Comparison of ENCODE assay signal across 2 cellular contexts in the genomic region with DNA sequence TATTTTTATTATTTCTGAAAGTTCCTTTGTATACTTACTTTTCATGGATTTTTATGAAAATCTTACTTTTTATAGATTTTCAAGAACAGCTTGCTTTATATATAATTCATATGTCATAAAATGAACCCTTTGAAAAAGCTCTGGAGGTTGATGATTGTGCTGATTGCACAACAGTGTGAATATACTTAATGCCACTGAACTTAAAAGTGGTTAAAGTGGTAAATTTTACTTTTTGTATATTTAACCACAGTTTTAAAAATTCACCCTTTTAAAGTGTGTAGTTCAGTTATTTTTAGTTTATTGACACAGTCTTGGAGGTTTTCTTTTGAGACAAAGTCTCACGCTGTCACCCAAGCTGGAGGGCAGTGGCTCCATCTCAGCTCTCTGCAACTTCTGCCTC.
TF ChIP-seq lines count a peak whose summit lies in the region.

No MANE protein-coding gene starts in this region.

TF ChIP-seq in A549, 52 proteins besides CTCF, POLR2A, EP300 and RAD21:
- no peak for TF ChIP-seq RCOR1 (IDR thresholded peaks at IDR 0.05; ENCODE audit: low read depth, low read length)
- TF ChIP-seq NR3C1 (IDR thresholded peaks at IDR 0.05), result no peak
- TF ChIP-seq, protein P1, sequence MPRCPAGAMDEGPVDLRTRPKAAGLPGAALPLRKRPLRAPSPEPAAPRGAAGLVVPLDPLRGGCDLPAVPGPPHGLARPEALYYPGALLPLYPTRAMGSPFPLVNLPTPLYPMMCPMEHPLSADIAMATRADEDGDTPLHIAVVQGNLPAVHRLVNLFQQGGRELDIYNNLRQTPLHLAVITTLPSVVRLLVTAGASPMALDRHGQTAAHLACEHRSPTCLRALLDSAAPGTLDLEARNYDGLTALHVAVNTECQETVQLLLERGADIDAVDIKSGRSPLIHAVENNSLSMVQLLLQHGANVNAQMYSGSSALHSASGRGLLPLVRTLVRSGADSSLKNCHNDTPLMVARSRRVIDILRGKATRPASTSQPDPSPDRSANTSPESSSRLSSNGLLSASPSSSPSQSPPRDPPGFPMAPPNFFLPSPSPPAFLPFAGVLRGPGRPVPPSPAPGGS (IDR thresholded peaks at IDR 0.05), result no peak
- TF ChIP-seq CEBPB (IDR thresholded peaks at IDR 0.05), result peak; percentile 48 to 51; a peak in 3 of 4 replicates

TF ChIP-seq in K562, 482 proteins besides CTCF, POLR2A, EP300 and RAD21:
- TF ChIP-seq, protein P2, sequence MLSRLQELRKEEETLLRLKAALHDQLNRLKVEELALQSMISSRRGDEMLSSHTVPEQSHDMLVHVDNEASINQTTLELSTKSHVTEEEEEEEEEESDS (CRISPR knock-in tag; IDR thresholded peaks at IDR 0.05), result no peak
- no peak for TF ChIP-seq SNRNP70 (optimal IDR thresholded peaks at IDR 0.05; ENCODE audit: low read depth, low read length)
- TF ChIP-seq TCF7L2 (IDR thresholded peaks at IDR 0.05; ENCODE audit: low read depth, low read length), result no peak
- no peak for TF ChIP-seq LCOR (CRISPR knock-in tag; IDR thresholded peaks at IDR 0.05)
- TF ChIP-seq CEBPG (CRISPR knock-in tag; IDR thresholded peaks at IDR 0.05), result no peak
- peak in 1 of 2 experiments; percentile 68; a peak in 2 of 4 replicates for TF ChIP-seq CEBPG (tag; conservative IDR thresholded peaks at IDR 0.05 in 1 of 2, IDR thresholded peaks at IDR 0.05 in 1 of 2)
- no peak for TF ChIP-seq ARNT (IDR thresholded peaks at IDR 0.05)
- TF ChIP-seq POLR2B (IDR thresholded peaks at IDR 0.05; ENCODE audit: low read depth, partially characterized antibody), result no peak
- TF ChIP-seq, protein P3, sequence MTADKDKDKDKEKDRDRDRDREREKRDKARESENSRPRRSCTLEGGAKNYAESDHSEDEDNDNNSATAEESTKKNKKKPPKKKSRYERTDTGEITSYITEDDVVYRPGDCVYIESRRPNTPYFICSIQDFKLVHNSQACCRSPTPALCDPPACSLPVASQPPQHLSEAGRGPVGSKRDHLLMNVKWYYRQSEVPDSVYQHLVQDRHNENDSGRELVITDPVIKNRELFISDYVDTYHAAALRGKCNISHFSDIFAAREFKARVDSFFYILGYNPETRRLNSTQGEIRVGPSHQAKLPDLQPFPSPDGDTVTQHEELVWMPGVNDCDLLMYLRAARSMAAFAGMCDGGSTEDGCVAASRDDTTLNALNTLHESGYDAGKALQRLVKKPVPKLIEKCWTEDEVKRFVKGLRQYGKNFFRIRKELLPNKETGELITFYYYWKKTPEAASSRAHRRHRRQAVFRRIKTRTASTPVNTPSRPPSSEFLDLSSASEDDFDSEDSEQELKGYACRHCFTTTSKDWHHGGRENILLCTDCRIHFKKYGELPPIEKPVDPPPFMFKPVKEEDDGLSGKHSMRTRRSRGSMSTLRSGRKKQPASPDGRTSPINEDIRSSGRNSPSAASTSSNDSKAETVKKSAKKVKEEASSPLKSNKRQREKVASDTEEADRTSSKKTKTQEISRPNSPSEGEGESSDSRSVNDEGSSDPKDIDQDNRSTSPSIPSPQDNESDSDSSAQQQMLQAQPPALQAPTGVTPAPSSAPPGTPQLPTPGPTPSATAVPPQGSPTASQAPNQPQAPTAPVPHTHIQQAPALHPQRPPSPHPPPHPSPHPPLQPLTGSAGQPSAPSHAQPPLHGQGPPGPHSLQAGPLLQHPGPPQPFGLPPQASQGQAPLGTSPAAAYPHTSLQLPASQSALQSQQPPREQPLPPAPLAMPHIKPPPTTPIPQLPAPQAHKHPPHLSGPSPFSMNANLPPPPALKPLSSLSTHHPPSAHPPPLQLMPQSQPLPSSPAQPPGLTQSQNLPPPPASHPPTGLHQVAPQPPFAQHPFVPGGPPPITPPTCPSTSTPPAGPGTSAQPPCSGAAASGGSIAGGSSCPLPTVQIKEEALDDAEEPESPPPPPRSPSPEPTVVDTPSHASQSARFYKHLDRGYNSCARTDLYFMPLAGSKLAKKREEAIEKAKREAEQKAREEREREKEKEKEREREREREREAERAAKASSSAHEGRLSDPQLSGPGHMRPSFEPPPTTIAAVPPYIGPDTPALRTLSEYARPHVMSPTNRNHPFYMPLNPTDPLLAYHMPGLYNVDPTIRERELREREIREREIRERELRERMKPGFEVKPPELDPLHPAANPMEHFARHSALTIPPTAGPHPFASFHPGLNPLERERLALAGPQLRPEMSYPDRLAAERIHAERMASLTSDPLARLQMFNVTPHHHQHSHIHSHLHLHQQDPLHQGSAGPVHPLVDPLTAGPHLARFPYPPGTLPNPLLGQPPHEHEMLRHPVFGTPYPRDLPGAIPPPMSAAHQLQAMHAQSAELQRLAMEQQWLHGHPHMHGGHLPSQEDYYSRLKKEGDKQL (CRISPR knock-in tag; IDR thresholded peaks at IDR 0.05; ENCODE audit: borderline replicate concordance), result no peak
- TF ChIP-seq MCM3 (IDR thresholded peaks at IDR 0.05), result no peak
- TF ChIP-seq CEBPB (tag; IDR thresholded peaks at IDR 0.05), result peak; percentile 58; the same call in 1 of the 2 replicates
- no peak for TF ChIP-seq SMC3 (conservative IDR thresholded peaks at IDR 0.05; ENCODE audit: insufficient read depth, low read depth, low read length)
TF ChIP-seq in K562: peak in this region for 2.
